In the genomic region with DNA sequence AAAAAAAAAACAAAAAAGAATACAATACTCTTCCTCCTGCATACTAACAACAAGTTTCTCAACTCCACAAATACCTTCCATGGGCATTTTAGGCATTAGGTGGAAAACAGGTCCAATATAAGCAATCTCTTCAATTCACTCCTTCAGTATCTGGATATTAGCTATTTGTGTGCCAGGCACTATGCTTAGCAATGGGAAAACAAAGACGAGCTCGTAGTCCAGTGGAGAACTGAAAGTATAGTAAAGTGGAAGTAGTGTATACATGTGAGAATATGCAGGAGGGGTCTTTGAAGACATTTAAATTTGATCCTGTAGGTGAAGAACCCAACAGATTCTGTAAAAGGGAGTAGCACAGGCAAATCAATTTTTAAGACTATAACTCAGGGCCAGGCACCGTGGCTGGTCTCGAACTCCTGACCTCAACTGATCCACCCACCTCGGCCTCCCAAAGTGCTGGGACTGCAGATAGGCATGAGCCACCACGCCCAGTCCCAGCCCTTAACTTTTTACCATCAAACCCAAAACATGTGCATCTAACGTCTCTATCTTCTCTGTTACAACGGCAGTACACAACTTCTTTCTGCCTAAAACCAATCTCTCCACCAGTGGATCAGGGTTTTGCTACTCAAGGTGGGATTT, we compare ENCODE assay signal across 1 cellular context.
A peak's percentile ranks its signal among the peaks of the same experiment; 100 is the strongest.
TF ChIP-seq lines count a peak whose summit lies in the region.

No MANE protein-coding gene starts in this region.

TF ChIP-seq in K562, 482 proteins besides CTCF, POLR2A, EP300 and RAD21:
- TF ChIP-seq ZNF274 (IDR thresholded peaks at IDR 0.05; ENCODE audit: borderline replicate concordance, low read depth, low read length): no peak
- TF ChIP-seq EGR1 (conservative IDR thresholded peaks at IDR 0.05): peak; percentile 19
- TF ChIP-seq SMAD2 (IDR thresholded peaks at IDR 0.05; ENCODE audit: low read depth, low read length): no peak
- no peak for TF ChIP-seq SMARCC2 (IDR thresholded peaks at IDR 0.05; ENCODE audit: low read depth)
- TF ChIP-seq CBFA2T3 (IDR thresholded peaks at IDR 0.05): peak; percentile 44
- peak; percentile 70 for TF ChIP-seq GTF3C2 (IDR thresholded peaks at IDR 0.05; ENCODE audit: borderline replicate concordance, extremely low read depth, insufficient read length)
- TF ChIP-seq ARID3B (CRISPR knock-in tag; IDR thresholded peaks at IDR 0.05; ENCODE audit: borderline replicate concordance): no peak
- TF ChIP-seq PHF8 (IDR thresholded peaks at IDR 0.05; ENCODE audit: borderline replicate concordance, low read length): no peak
